1 cellular context compared by ENCODE assay signal in genomic region chr6:154403803-154404202, GRCh38.
TF ChIP-seq lines count a peak whose summit lies in the region.

No MANE protein-coding gene starts in this region.

TF ChIP-seq in GM23338, 12 proteins besides CTCF, POLR2A, EP300 and RAD21 (continued from another document):
- TF ChIP-seq, protein P1, sequence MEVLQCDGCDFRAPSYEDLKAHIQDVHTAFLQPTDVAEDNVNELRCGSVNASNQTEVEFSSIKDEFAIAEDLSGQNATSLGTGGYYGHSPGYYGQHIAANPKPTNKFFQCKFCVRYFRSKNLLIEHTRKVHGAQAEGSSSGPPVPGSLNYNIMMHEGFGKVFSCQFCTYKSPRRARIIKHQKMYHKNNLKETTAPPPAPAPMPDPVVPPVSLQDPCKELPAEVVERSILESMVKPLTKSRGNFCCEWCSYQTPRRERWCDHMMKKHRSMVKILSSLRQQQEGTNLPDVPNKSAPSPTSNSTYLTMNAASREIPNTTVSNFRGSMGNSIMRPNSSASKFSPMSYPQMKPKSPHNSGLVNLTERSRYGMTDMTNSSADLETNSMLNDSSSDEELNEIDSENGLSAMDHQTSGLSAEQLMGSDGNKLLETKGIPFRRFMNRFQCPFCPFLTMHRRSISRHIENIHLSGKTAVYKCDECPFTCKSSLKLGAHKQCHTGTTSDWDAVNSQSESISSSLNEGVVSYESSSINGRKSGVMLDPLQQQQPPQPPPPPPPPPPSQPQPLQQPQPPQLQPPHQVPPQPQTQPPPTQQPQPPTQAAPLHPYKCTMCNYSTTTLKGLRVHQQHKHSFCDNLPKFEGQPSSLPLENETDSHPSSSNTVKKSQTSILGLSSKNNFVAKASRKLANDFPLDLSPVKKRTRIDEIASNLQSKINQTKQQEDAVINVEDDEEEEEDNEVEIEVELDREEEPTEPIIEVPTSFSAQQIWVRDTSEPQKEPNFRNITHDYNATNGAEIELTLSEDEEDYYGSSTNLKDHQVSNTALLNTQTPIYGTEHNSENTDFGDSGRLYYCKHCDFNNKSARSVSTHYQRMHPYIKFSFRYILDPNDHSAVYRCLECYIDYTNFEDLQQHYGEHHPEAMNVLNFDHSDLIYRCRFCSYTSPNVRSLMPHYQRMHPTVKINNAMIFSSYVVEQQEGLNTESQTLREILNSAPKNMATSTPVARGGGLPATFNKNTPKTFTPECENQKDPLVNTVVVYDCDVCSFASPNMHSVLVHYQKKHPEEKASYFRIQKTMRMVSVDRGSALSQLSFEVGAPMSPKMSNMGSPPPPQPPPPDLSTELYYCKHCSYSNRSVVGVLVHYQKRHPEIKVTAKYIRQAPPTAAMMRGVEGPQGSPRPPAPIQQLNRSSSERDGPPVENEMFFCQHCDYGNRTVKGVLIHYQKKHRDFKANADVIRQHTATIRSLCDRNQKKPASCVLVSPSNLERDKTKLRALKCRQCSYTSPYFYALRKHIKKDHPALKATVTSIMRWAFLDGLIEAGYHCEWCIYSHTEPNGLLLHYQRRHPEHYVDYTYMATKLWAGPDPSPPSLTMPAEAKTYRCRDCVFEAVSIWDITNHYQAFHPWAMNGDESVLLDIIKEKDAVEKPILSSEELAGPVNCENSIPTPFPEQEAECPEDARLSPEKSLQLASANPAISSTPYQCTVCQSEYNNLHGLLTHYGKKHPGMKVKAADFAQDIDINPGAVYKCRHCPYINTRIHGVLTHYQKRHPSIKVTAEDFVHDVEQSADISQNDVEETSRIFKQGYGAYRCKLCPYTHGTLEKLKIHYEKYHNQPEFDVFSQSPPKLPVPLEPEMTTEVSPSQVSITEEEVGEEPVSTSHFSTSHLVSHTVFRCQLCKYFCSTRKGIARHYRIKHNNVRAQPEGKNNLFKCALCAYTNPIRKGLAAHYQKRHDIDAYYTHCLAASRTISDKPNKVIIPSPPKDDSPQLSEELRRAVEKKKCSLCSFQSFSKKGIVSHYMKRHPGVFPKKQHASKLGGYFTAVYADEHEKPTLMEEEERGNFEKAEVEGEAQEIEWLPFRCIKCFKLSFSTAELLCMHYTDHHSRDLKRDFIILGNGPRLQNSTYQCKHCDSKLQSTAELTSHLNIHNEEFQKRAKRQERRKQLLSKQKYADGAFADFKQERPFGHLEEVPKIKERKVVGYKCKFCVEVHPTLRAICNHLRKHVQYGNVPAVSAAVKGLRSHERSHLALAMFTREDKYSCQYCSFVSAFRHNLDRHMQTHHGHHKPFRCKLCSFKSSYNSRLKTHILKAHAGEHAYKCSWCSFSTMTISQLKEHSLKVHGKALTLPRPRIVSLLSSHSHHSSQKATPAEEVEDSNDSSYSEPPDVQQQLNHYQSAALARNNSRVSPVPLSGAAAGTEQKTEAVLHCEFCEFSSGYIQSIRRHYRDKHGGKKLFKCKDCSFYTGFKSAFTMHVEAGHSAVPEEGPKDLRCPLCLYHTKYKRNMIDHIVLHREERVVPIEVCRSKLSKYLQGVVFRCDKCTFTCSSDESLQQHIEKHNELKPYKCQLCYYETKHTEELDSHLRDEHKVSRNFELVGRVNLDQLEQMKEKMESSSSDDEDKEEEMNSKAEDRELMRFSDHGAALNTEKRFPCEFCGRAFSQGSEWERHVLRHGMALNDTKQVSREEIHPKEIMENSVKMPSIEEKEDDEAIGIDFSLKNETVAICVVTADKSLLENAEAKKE (CRISPR knock-in tag; IDR thresholded peaks at IDR 0.05): no peak
- TF ChIP-seq EZH2 (IDR thresholded peaks at IDR 0.05; ENCODE audit: low read depth, unreplicated experiment) (no peak), ETS1 (IDR thresholded peaks at IDR 0.05) (no peak), EZH2phosphoT487 (IDR thresholded peaks at IDR 0.05; ENCODE audit: unreplicated experiment) (no peak), POLR2AphosphoS5 (IDR thresholded peaks at IDR 0.05; ENCODE audit: low read depth) (no peak)
